Comparison of ENCODE assay signal across 8 cellular contexts in genomic region chr14:34983148-34983760, GRCh38. TPM values are rescaled to one million over a fixed set of nuclear protein-coding genes. Genes with fewer than 3 reads are reported as not detected.
DNase-seq lines count a peak whose midpoint lies in the region; ATAC-seq and TF ChIP-seq lines count a peak whose summit lies in the region.

No MANE protein-coding gene starts in this region.

- H3K4me1 ChIP-seq in ACC112 (ENCODE audit: control insufficient read depth, insufficient read depth, low read length, unreplicated experiment) (peaks cover 31% of the 10 kb centered on the region), muscle layer of colon (ENCODE audit: insufficient read depth, low read length) (peaks cover 24% of the 10 kb centered on the region)

- H3K4me3 ChIP-seq in ACC112 (ENCODE audit: low read depth, low read length) (peak overlapping the region; percentile 87), muscle layer of colon (ENCODE audit: low read depth in 1 of 2, low read length in 2 of 2) (peak overlapping the region; percentile 92 to 94)

- peak overlapping the region; percentile 98 for H3K27ac ChIP-seq in ACC112 (ENCODE audit: low read depth, low read length)
- H3K27ac ChIP-seq in caudate nucleus (ENCODE audit: low read depth, low read length): peak overlapping the region; percentile 99
- peak overlapping the region; percentile 99 for H3K27ac ChIP-seq in muscle layer of colon (ENCODE audit: low read depth, low read length)

- H3K9me3 ChIP-seq in muscle layer of colon (ENCODE audit: low read length): no peaks in the 10 kb centered on the region

- H3K27me3 Mint-ChIP-seq in HFFc6 (ENCODE audit: insufficient read depth): no peaks in the 10 kb centered on the region

- H3K4me1 Mint-ChIP-seq in HFFc6 (ENCODE audit: low read depth): peaks cover 33% of the 10 kb centered on the region

- H3K27me3 ChIP-seq in ACC112 (ENCODE audit: insufficient read depth, low read length): no peaks in the 10 kb centered on the region
- no peaks in the 10 kb centered on the region for H3K27me3 ChIP-seq in muscle layer of colon (ENCODE audit: control insufficient read depth in 1 of 2, insufficient read depth in 2 of 2, low read length in 2 of 2)

- no peak for TF ChIP-seq CTCF in HFFc6 (IDR thresholded peaks at IDR 0.05)

- no peaks in the 10 kb centered on the region for H3K36me3 ChIP-seq in ACC112 (ENCODE audit: insufficient read depth, low read length)
- H3K36me3 ChIP-seq in muscle layer of colon (ENCODE audit: insufficient read depth, low read length): no peaks in the 10 kb centered on the region

- DNase-seq in caudate nucleus (lab: John Stamatoyannopoulos, UW) (peak in 2 of 61 donors; percentile 28 to 35), HFFc6 (no peak), mucosa of gallbladder (ENCODE audit: low spot score) (no peak), amniotic stem cell (lab: John Stamatoyannopoulos, UW) (no peak)

- ATAC-seq in GM19455 (IDR thresholded peaks at IDR 0.05; ENCODE audit: unreplicated experiment): peak; percentile 17
- peak; percentile 11 for ATAC-seq in HG03460 (IDR thresholded peaks at IDR 0.05; ENCODE audit: unreplicated experiment)

- no peaks in the 10 kb centered on the region for H3K9me3 Mint-ChIP-seq in HFFc6

- H3K79me2 ChIP-seq in ACC112 (ENCODE audit: control insufficient read depth, insufficient read depth, low read length, unreplicated experiment): peaks cover 73% of the 10 kb centered on the region

- peak overlapping the region; percentile 79 for H2AFZ ChIP-seq in ACC112 (ENCODE audit: low read length, unreplicated experiment)

- H3K27ac Mint-ChIP-seq in HFFc6: no peak overlapping the region

- H3K36me3 Mint-ChIP-seq in HFFc6 (ENCODE audit: low read depth): peaks cover 14% of the 10 kb centered on the region

- H3K4me3 Mint-ChIP-seq in HFFc6: no peak overlapping the region

- peak overlapping the region; percentile 88 for H3K9ac ChIP-seq in muscle layer of colon (ENCODE audit: low read length)

RNA-seq across cellular contexts. Expression of gene SRP54, which starts 0.5 kb away (rescaled TPM):
- 10 to 100 TPM; 68.6 to 83.0 (median 75.1) TPM for total RNA-seq in HFFc6 (2021; fragmentation: NEBNext Ultra II Directional; extraction: Animal tissue kit (Norgen Biotek cat#: 25700))
- 37.3 TPM for total RNA-seq in mucosa of gallbladder
